In the genomic region with DNA sequence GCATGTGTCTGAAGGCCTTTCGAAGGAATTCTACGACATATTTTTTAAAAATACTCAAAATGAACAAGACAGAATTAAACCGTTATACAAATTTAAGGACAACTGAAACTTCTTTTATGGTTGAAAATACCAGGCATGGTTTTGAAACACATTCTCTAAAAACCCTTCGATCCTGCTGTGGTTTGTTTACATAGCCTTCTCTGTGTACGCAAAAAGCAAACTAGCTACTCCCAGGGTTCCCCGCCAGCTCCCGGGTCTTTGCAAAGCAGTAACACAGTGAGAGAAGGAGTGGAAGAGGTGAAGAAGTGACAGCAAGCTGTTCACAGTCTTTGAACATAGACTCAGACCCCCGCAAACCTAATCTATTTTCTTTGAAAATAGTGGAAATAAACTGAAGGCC, we compare ENCODE assay signal across 11 cellular contexts. TPM values are rescaled to one million over a fixed set of nuclear protein-coding genes. Genes with fewer than 3 reads are reported as not detected.
DNase-seq lines count a peak whose midpoint lies in the region; ATAC-seq and TF ChIP-seq lines count a peak whose summit lies in the region.
"Had no signal": no experiment of that assay in that cellular context is flagged by ENCODE, and none has a peak within 500 bp of the region (broad histone marks: within the 10 kb centered on the region; RNA-seq: fewer than 3 reads in every experiment).

No MANE protein-coding gene starts in this region.

- TF ChIP-seq CTCF in left ventricle myocardium inferior (IDR thresholded peaks at IDR 0.05; ENCODE audit: borderline replicate concordance) (no peak), upper lobe of left lung (IDR thresholded peaks at IDR 0.05) (no peak)

- intact Hi-C loops in left ventricle myocardium inferior (cut with micrococcal nuclease) (no loop called here), Right ventricle myocardium inferior (cut with DNase I) (no loop called here)
- intact Hi-C loops in activated T-helper 1 cell treated with anti-CD3 and anti-CD28 coated beads, Interleukin-12 subunit alpha, Interleukin-12 subunit beta, Interleukin-2, Interleukin-4 antibody, amounts not matched to agents 30 ng/mL and 10 ng/mL and 1 ng/mL, durations not matched to agents 14 hours and 24 hours and 36 hours (cut with micrococcal nuclease): loop anchor here (10.0 kb wide), 3 partner anchors 495 to 645 kb away; no protein-coding TSS in a partner anchor

- TF ChIP-seq POLR2A in upper lobe of left lung (IDR thresholded peaks at IDR 0.05): no peak

- DNase-seq in left ventricle myocardium inferior: no peak
- DNase-seq in Right ventricle myocardium inferior (ENCODE audit: missing footprints): no peak
- DNase-seq in activated T-helper 1 cell treated with anti-CD3 and anti-CD28 coated beads, Interleukin-12 subunit alpha, Interleukin-12 subunit beta, Interleukin-2, Interleukin-4 antibody, amounts not matched to agents 30 ng/mL and 10 ng/mL and 1 ng/mL, durations not matched to agents 14 hours and 24 hours and 36 hours (ENCODE audit: low spot score): no peak
- DNase-seq in left lobe of liver (ENCODE audit: low spot score): no peak
- no peak for DNase-seq in upper lobe of left lung
- no peak for DNase-seq in DMS79 (lab: John Stamatoyannopoulos, UW)
- DNase-seq in kidney tubule cell (ENCODE audit: low spot score): no peak
- DNase-seq: GOT3, NCI-H187 had no signal

- peak overlapping the region; percentile 80 for H3K4me3 Mint-ChIP-seq in activated T-helper 1 cell treated with anti-CD3 and anti-CD28 coated beads, Interleukin-12 subunit alpha, Interleukin-12 subunit beta, Interleukin-2, Interleukin-4 antibody, amounts not matched to agents 30 ng/mL and 10 ng/mL and 1 ng/mL, durations not matched to agents 14 hours and 24 hours and 36 hours
- H3K4me3 Mint-ChIP-seq: neural crest cell had no signal

- H3K9me3 Mint-ChIP-seq in activated T-helper 1 cell treated with anti-CD3 and anti-CD28 coated beads, Interleukin-12 subunit alpha, Interleukin-12 subunit beta, Interleukin-2, Interleukin-4 antibody, amounts not matched to agents 30 ng/mL and 10 ng/mL and 1 ng/mL, durations not matched to agents 14 hours and 24 hours and 36 hours: no peaks in the 10 kb centered on the region
- H3K9me3 Mint-ChIP-seq: neural crest cell had no signal

- H3K36me3 ChIP-seq in left ventricle myocardium inferior: peaks cover 27% of the 10 kb centered on the region
- peaks cover 0 to 6% (median 1%) of the 10 kb centered on the region in 4 donors for H3K36me3 ChIP-seq in upper lobe of left lung

- H3K27me3 ChIP-seq in left ventricle myocardium inferior (ENCODE audit: low read depth): peaks cover 44% of the 10 kb centered on the region
- no peaks in the 10 kb centered on the region for H3K27me3 ChIP-seq in upper lobe of left lung

- peak overlapping the region; percentile 12 for H3K27ac ChIP-seq in left ventricle myocardium inferior (replicated peaks)
- H3K27ac ChIP-seq in upper lobe of left lung: peak overlapping the region in 3 of 4 donors; percentile 63 to 81 (median 79)

- H3K9me3 ChIP-seq in left ventricle myocardium inferior (replicated peaks) (peaks cover 13% of the 10 kb centered on the region), upper lobe of left lung (no peaks in the 10 kb centered on the region)

- H3K27ac Mint-ChIP-seq in activated T-helper 1 cell treated with anti-CD3 and anti-CD28 coated beads, Interleukin-12 subunit alpha, Interleukin-12 subunit beta, Interleukin-2, Interleukin-4 antibody, amounts not matched to agents 30 ng/mL and 10 ng/mL and 1 ng/mL, durations not matched to agents 14 hours and 24 hours and 36 hours: peak overlapping the region; percentile 97

- peaks cover 2% of the 10 kb centered on the region for H3K27me3 Mint-ChIP-seq in activated T-helper 1 cell treated with anti-CD3 and anti-CD28 coated beads, Interleukin-12 subunit alpha, Interleukin-12 subunit beta, Interleukin-2, Interleukin-4 antibody, amounts not matched to agents 30 ng/mL and 10 ng/mL and 1 ng/mL, durations not matched to agents 14 hours and 24 hours and 36 hours (ENCODE audit: insufficient read depth)

- peaks cover 93% of the 10 kb centered on the region for H3K4me1 Mint-ChIP-seq in activated T-helper 1 cell treated with anti-CD3 and anti-CD28 coated beads, Interleukin-12 subunit alpha, Interleukin-12 subunit beta, Interleukin-2, Interleukin-4 antibody, amounts not matched to agents 30 ng/mL and 10 ng/mL and 1 ng/mL, durations not matched to agents 14 hours and 24 hours and 36 hours (ENCODE audit: low read depth)
- H3K4me1 Mint-ChIP-seq: neural crest cell had no signal

- no peak for ATAC-seq in Right ventricle myocardium inferior
- peak; percentile 82 for ATAC-seq in left lobe of liver
- no peak for ATAC-seq in upper lobe of left lung (ENCODE audit: low FRiP score in 2 of 2)
- no peak for ATAC-seq in GM21825 (IDR thresholded peaks at IDR 0.05; ENCODE audit: unreplicated experiment)

- WGBS in upper lobe of left lung, 2 donors: 64 to 73% methylated on average over 8 of the region's 8 CpGs

- H3K4me1 ChIP-seq in left ventricle myocardium inferior (peaks cover 21% of the 10 kb centered on the region), upper lobe of left lung (peaks cover 29 to 63% (median 48%) of the 10 kb centered on the region in 4 donors)

- H3K36me3 Mint-ChIP-seq in activated T-helper 1 cell treated with anti-CD3 and anti-CD28 coated beads, Interleukin-12 subunit alpha, Interleukin-12 subunit beta, Interleukin-2, Interleukin-4 antibody, amounts not matched to agents 30 ng/mL and 10 ng/mL and 1 ng/mL, durations not matched to agents 14 hours and 24 hours and 36 hours (ENCODE audit: low read depth): peaks cover 2% of the 10 kb centered on the region

- H3K4me3 ChIP-seq in left ventricle myocardium inferior (no peak overlapping the region), upper lobe of left lung (no peak overlapping the region)

- no peak for TF ChIP-seq EP300 in upper lobe of left lung (IDR thresholded peaks at IDR 0.05)

RNA-seq across cellular contexts. Expression of a gene that starts 2.2 kb away (rescaled TPM):
- 4.1 TPM for total RNA-seq in left ventricle myocardium inferior
- 12.6 TPM for total RNA-seq in Right ventricle myocardium inferior
- 21.5 and 27.2 TPM in 2 replicates for total RNA-seq in activated T-helper 1 cell treated with anti-CD3 and anti-CD28 coated beads, Interleukin-12 subunit alpha, Interleukin-12 subunit beta, Interleukin-2, Interleukin-4 antibody, amounts not matched to agents 30 ng/mL and 10 ng/mL and 1 ng/mL, durations not matched to agents 14 hours and 24 hours and 36 hours
- total RNA-seq in left lobe of liver: 1.5 TPM
- total RNA-seq in upper lobe of left lung: 100 to 1,000 TPM in 1 of 6 donors, 10 to 100 TPM in 5; 21.0 to 121 (median 49.6) TPM
- total RNA-seq: neural crest cell had no signal
